ENCODE assay signal across 1 cellular context in the genomic region with DNA sequence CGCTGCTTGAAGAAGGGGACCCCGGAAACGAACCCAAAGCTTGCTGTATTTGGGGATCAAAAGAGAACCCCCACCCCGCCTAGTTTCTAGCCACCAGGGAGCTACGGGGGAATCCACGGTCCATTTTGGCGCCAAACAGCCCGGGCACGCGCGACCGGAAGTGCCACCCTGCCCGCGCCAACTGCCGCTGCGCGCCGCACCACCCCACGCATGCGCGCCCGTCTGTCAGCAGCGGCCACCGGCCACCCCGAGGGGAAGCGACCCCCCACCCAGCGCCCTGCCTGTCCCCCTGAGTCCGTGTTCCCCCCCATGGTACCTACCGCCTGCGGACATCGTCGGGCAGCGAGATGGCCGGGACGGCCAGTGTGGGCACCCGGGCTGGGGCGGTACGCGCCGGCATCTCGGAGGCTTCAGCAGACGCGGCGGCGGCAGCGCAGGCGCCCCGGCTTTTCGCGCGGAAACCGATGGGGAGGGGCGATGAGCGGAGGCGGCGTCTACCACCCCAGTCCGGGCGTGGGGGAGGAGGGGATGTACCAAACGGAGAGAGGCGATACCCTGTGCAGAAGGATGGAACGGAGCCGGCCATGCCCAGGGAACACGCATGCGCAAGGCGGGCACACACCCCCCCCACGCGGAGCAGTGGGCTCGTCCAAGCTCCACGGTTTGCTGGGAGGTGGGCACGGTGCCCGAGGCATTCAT.
A peak's percentile ranks its signal among the peaks of the same experiment; 100 is the strongest.
TF ChIP-seq lines count a peak whose summit lies in the region.

A gene (minus strand): TSS at position 454 of the 699 bp plus-strand sequence. CDS start 54 bp downstream, at position 400.

TF ChIP-seq in K562, 482 proteins besides CTCF, POLR2A, EP300 and RAD21 (continued from another document and continues in another):
- TF ChIP-seq, protein P1, sequence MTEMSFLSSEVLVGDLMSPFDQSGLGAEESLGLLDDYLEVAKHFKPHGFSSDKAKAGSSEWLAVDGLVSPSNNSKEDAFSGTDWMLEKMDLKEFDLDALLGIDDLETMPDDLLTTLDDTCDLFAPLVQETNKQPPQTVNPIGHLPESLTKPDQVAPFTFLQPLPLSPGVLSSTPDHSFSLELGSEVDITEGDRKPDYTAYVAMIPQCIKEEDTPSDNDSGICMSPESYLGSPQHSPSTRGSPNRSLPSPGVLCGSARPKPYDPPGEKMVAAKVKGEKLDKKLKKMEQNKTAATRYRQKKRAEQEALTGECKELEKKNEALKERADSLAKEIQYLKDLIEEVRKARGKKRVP (CRISPR knock-in tag; IDR thresholded peaks at IDR 0.05): no peak
- no peak for TF ChIP-seq SREBF2 (CRISPR knock-in tag; IDR thresholded peaks at IDR 0.05)
- TF ChIP-seq, protein P2, sequence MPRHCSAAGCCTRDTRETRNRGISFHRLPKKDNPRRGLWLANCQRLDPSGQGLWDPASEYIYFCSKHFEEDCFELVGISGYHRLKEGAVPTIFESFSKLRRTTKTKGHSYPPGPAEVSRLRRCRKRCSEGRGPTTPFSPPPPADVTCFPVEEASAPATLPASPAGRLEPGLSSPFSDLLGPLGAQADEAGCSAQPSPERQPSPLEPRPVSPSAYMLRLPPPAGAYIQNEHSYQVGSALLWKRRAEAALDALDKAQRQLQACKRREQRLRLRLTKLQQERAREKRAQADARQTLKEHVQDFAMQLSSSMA (CRISPR knock-in tag; IDR thresholded peaks at IDR 0.05): no peak
- TF ChIP-seq, protein P3, sequence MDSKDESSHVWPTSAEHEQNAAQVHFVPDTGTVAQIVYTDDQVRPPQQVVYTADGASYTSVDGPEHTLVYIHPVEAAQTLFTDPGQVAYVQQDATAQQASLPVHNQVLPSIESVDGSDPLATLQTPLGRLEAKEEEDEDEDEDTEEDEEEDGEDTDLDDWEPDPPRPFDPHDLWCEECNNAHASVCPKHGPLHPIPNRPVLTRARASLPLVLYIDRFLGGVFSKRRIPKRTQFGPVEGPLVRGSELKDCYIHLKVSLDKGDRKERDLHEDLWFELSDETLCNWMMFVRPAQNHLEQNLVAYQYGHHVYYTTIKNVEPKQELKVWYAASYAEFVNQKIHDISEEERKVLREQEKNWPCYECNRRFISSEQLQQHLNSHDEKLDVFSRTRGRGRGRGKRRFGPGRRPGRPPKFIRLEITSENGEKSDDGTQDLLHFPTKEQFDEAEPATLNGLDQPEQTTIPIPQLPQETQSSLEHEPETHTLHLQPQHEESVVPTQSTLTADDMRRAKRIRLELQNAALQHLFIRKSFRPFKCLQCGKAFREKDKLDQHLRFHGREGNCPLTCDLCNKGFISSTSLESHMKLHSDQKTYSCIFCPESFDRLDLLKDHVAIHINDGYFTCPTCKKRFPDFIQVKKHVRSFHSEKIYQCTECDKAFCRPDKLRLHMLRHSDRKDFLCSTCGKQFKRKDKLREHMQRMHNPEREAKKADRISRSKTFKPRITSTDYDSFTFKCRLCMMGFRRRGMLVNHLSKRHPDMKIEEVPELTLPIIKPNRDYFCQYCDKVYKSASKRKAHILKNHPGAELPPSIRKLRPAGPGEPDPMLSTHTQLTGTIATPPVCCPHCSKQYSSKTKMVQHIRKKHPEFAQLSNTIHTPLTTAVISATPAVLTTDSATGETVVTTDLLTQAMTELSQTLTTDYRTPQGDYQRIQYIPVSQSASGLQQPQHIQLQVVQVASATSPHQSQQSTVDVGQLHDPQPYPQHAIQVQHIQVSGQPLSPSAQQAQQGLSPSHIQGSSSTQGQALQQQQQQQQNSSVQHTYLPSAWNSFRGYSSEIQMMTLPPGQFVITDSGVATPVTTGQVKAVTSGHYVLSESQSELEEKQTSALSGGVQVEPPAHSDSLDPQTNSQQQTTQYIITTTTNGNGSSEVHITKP (IDR thresholded peaks at IDR 0.05; ENCODE audit: partially characterized antibody): peak; percentile 100
- peak in 2 of 3 experiments; percentile 52 to 83 for TF ChIP-seq YY1 (IDR thresholded peaks at IDR 0.05; ENCODE audit: borderline replicate concordance in 1 of 3, control insufficient read depth in 1 of 3, extremely low read depth in 1 of 3, insufficient read depth in 3 of 3, insufficient read length in 1 of 3, insufficient replicate concordance in 2 of 3, low read depth in 1 of 3, low read length in 2 of 3)
- TF ChIP-seq, protein P4, sequence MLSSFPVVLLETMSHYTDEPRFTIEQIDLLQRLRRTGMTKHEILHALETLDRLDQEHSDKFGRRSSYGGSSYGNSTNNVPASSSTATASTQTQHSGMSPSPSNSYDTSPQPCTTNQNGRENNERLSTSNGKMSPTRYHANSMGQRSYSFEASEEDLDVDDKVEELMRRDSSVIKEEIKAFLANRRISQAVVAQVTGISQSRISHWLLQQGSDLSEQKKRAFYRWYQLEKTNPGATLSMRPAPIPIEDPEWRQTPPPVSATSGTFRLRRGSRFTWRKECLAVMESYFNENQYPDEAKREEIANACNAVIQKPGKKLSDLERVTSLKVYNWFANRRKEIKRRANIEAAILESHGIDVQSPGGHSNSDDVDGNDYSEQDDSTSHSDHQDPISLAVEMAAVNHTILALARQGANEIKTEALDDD (IDR thresholded peaks at IDR 0.05): no peak
- no peak for TF ChIP-seq ZNF184 (CRISPR knock-in tag; IDR thresholded peaks at IDR 0.05)
- TF ChIP-seq, protein P5, sequence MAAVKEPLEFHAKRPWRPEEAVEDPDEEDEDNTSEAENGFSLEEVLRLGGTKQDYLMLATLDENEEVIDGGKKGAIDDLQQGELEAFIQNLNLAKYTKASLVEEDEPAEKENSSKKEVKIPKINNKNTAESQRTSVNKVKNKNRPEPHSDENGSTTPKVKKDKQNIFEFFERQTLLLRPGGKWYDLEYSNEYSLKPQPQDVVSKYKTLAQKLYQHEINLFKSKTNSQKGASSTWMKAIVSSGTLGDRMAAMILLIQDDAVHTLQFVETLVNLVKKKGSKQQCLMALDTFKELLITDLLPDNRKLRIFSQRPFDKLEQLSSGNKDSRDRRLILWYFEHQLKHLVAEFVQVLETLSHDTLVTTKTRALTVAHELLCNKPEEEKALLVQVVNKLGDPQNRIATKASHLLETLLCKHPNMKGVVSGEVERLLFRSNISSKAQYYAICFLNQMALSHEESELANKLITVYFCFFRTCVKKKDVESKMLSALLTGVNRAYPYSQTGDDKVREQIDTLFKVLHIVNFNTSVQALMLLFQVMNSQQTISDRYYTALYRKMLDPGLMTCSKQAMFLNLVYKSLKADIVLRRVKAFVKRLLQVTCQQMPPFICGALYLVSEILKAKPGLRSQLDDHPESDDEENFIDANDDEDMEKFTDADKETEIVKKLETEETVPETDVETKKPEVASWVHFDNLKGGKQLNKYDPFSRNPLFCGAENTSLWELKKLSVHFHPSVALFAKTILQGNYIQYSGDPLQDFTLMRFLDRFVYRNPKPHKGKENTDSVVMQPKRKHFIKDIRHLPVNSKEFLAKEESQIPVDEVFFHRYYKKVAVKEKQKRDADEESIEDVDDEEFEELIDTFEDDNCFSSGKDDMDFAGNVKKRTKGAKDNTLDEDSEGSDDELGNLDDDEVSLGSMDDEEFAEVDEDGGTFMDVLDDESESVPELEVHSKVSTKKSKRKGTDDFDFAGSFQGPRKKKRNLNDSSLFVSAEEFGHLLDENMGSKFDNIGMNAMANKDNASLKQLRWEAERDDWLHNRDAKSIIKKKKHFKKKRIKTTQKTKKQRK (IDR thresholded peaks at IDR 0.05; ENCODE audit: borderline replicate concordance, low read depth, low read length): no peak
- TF ChIP-seq, protein P6, sequence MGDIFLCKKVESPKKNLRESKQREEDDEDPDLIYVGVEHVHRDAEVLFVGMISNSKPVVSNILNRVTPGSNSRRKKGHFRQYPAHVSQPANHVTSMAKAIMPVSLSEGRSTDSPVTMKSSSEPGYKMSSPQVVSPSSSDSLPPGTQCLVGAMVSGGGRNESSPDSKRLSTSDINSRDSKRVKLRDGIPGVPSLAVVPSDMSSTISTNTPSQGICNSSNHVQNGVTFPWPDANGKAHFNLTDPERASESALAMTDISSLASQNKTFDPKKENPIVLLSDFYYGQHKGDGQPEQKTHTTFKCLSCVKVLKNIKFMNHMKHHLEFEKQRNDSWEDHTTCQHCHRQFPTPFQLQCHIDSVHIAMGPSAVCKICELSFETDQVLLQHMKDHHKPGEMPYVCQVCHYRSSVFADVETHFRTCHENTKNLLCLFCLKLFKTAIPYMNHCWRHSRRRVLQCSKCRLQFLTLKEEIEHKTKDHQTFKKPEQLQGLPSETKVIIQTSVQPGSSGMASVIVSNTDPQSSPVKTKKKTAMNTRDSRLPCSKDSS (IDR thresholded peaks at IDR 0.05; ENCODE audit: low read depth, partially characterized antibody): no peak
- TF ChIP-seq ZNF239 (CRISPR knock-in tag; IDR thresholded peaks at IDR 0.05): no peak
- no peak for TF ChIP-seq RBM34 (IDR thresholded peaks at IDR 0.05; ENCODE audit: borderline replicate concordance, insufficient read depth, low read length)
- TF ChIP-seq NR2C2 (CRISPR knock-in tag; IDR thresholded peaks at IDR 0.05): no peak
- TF ChIP-seq NR2C2 (tag; IDR thresholded peaks at IDR 0.05): no peak; the same call in 1 of the 2 replicates
- TF ChIP-seq FOXK2 (conservative IDR thresholded peaks at IDR 0.05 in 1 of 2, IDR thresholded peaks at IDR 0.05 in 1 of 2; ENCODE audit: low read depth in 2 of 2): peak in 1 of 2 experiments; percentile 100; a peak in 2 of 4 replicates
- TF ChIP-seq ZNF584 (CRISPR knock-in tag; IDR thresholded peaks at IDR 0.05; ENCODE audit: low read depth): no peak
- TF ChIP-seq TBP (optimal IDR thresholded peaks at IDR 0.05; ENCODE audit: low read depth, low read length): peak; percentile 87
- TF ChIP-seq, protein P7, sequence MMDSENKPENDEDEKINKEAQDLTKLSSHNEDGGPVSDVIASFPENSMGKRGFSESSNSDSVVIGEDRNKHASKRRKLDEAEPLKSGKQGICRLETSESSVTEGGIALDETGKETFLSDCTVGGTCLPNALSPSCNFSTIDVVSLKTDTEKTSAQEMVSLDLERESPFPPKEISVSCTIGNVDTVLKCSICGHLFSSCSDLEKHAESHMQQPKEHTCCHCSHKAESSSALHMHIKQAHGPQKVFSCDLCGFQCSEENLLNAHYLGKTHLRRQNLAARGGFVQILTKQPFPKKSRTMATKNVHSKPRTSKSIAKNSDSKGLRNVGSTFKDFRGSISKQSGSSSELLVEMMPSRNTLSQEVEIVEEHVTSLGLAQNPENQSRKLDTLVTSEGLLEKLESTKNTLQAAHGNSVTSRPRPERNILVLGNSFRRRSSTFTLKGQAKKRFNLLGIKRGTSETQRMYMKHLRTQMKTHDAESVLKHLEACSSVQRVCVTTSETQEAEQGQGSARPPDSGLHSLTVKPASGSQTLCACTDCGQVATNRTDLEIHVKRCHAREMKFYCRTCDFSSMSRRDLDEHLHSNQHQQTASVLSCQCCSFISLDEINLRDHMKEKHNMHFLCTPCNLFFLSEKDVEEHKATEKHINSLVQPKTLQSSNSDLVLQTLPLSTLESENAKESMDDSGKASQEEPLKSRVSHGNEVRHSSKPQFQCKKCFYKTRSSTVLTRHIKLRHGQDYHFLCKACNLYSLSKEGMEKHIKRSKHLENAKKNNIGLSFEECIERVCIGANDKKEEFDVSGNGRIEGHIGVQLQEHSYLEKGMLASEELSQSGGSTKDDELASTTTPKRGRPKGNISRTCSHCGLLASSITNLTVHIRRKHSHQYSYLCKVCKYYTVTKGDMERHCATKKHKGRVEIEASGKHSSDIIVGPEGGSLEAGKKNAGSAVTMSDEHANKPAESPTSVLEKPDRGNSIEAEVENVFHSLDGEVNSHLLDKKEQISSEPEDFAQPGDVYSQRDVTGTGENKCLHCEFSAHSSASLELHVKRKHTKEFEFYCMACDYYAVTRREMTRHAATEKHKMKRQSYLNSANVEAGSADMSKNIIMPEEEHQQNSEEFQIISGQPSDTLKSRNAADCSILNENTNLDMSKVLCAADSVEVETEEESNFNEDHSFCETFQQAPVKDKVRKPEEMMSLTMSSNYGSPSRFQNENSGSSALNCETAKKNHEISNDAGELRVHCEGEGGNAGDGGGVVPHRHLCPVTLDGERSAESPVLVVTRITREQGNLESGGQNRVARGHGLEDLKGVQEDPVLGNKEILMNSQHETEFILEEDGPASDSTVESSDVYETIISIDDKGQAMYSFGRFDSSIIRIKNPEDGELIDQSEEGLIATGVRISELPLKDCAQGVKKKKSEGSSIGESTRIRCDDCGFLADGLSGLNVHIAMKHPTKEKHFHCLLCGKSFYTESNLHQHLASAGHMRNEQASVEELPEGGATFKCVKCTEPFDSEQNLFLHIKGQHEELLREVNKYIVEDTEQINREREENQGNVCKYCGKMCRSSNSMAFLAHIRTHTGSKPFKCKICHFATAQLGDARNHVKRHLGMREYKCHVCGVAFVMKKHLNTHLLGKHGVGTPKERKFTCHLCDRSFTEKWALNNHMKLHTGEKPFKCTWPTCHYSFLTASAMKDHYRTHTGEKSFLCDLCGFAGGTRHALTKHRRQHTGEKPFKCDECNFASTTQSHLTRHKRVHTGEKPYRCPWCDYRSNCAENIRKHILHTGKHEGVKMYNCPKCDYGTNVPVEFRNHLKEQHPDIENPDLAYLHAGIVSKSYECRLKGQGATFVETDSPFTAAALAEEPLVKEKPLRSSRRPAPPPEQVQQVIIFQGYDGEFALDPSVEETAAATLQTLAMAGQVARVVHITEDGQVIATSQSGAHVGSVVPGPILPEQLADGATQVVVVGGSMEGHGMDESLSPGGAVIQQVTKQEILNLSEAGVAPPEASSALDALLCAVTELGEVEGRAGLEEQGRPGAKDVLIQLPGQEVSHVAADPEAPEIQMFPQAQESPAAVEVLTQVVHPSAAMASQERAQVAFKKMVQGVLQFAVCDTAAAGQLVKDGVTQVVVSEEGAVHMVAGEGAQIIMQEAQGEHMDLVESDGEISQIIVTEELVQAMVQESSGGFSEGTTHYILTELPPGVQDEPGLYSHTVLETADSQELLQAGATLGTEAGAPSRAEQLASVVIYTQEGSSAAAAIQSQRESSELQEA (IDR thresholded peaks at IDR 0.05; ENCODE audit: low read depth): no peak
- no peak for TF ChIP-seq ARHGAP35 (IDR thresholded peaks at IDR 0.05; ENCODE audit: partially characterized antibody)
- TF ChIP-seq, protein P8, sequence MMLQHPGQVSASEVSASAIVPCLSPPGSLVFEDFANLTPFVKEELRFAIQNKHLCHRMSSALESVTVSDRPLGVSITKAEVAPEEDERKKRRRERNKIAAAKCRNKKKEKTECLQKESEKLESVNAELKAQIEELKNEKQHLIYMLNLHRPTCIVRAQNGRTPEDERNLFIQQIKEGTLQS (IDR thresholded peaks at IDR 0.05): no peak
- TF ChIP-seq, protein P8 (CRISPR knock-in tag; conservative IDR thresholded peaks at IDR 0.05): no peak
- TF ChIP-seq CEBPG (CRISPR knock-in tag; IDR thresholded peaks at IDR 0.05): no peak
- no peak for TF ChIP-seq CEBPG (tag; conservative IDR thresholded peaks at IDR 0.05 in 1 of 2, IDR thresholded peaks at IDR 0.05 in 1 of 2)
- TF ChIP-seq ZNF174 (CRISPR knock-in tag; IDR thresholded peaks at IDR 0.05): no peak
